In genomic region chr18:46632401-46633089, GRCh38 we compare ENCODE assay signal across 15 cellular contexts. TPM values are rescaled to one million over a fixed set of nuclear protein-coding genes. Genes with fewer than 3 reads are reported as not detected.
DNase-seq lines count a peak whose midpoint lies in the region; ATAC-seq and TF ChIP-seq lines count a peak whose summit lies in the region.
"Had no signal": no experiment of that assay in that cellular context is flagged by ENCODE, and none has a peak within 500 bp of the region (broad histone marks: within the 10 kb centered on the region; RNA-seq: fewer than 3 reads in every experiment).

No MANE protein-coding gene starts in this region.

- peak overlapping the region; percentile 54 for H3K27ac Mint-ChIP-seq in MCF 10A (ENCODE audit: low read depth, unreplicated experiment)
- H3K27ac Mint-ChIP-seq in GM23338, result no peak overlapping the region

- H3K4me3 Mint-ChIP-seq in MCF 10A (ENCODE audit: unreplicated experiment) (no peak overlapping the region), GM23338 (no peak overlapping the region)
- H3K4me3 Mint-ChIP-seq: naive thymus-derived CD8-positive, alpha-beta T cell had no signal

- no peak overlapping the region for H3K4me2 ChIP-seq in GM23338

- no TSS peak for BruUV-seq in MCF 10A (replicated peaks; lab: Mats Ljungman, UMichigan)

- H3K79me2 ChIP-seq in GM23338 (replicated peaks; ENCODE audit: insufficient read depth), result no peaks in the 10 kb centered on the region

- POLR2A ChIA-PET in MCF 10A (lab: Yijun Ruan, JAX), result interaction anchor here (0.6 kb wide), 1 partner anchor 351 kb away, joined by 3 read pairs; no protein-coding TSS in a partner anchor

- TF ChIP-seq CTCF in MCF 10A (IDR thresholded peaks at IDR 0.05; ENCODE audit: unreplicated experiment) (no peak), breast epithelium (IDR thresholded peaks at IDR 0.05) (no peak), RWPE2 (IDR thresholded peaks at IDR 0.05; ENCODE audit: poor library complexity, severe bottlenecking) (no peak), fibroblast of mammary gland (conservative IDR thresholded peaks at IDR 0.05; ENCODE audit: control insufficient read depth, insufficient read depth, low read depth, low read length) (no peak), GM23338 (conservative IDR thresholded peaks at IDR 0.05; ENCODE audit: low read depth in 2 of 2) (no peak)

- H3K4me1 ChIP-seq in breast epithelium (no peaks in the 10 kb centered on the region), RWPE2 (ENCODE audit: insufficient read depth, poor library complexity, severe bottlenecking) (no peaks in the 10 kb centered on the region), GM23338 (ENCODE audit: insufficient read depth) (no peaks in the 10 kb centered on the region)
- H3K4me1 ChIP-seq: transverse colon had no signal

- H3K4me1 Mint-ChIP-seq in MCF 10A (ENCODE audit: insufficient read depth, unreplicated experiment), result peaks cover 10% of the 10 kb centered on the region
- no peaks in the 10 kb centered on the region for H3K4me1 Mint-ChIP-seq in GM23338

- H3K9me2 ChIP-seq in GM23338 (ENCODE audit: insufficient read depth), result peaks cover 3% of the 10 kb centered on the region; the same call in 1 of the 2 replicates

- DNase-seq in MCF 10A (ENCODE audit: unreplicated experiment) (peak; percentile 98), breast epithelium (ENCODE audit: low spot score in 2 of 2) (no peak), RWPE2 (ENCODE audit: low spot score) (peak; percentile 91), fibroblast of mammary gland (ENCODE audit: low read depth) (peak; percentile 88), superior temporal gyrus (ENCODE audit: extremely low spot score) (peak; percentile 61), GM23338 (ENCODE audit: low spot score) (no peak), D341Med (ENCODE audit: low spot score) (no peak)
- DNase-seq: DMS79 treated with DMSO at 0.1 percent for 48 hours; naive thymus-derived CD8-positive, alpha-beta T cell; NCI-H510A treated with DMSO at 0.1 percent for 48 hours; SIG-M5; small intestine; transverse colon had no signal

- ATAC-seq in RWPE2 (ENCODE audit: low read depth) (peak; percentile 98), GM23338 (no peak), HG03039 (IDR thresholded peaks at IDR 0.05; ENCODE audit: unreplicated experiment) (no peak)
- ATAC-seq: naive thymus-derived CD8-positive, alpha-beta T cell had no signal

- H3K36me3 Mint-ChIP-seq in MCF 10A (ENCODE audit: insufficient read depth, unreplicated experiment), result no peaks in the 10 kb centered on the region
- no peaks in the 10 kb centered on the region for H3K36me3 Mint-ChIP-seq in GM23338 (ENCODE audit: low read depth)

- no peak overlapping the region for H2AFZ ChIP-seq in GM23338

- H3F3A ChIP-seq in GM23338 (replicated peaks; ENCODE audit: low read depth), result no peaks in the 10 kb centered on the region

- H3K27ac ChIP-seq in breast epithelium (no peak overlapping the region), RWPE2 (ENCODE audit: poor library complexity, severe bottlenecking) (no peak overlapping the region), GM23338 (ENCODE audit: low read depth) (no peak overlapping the region)
- H3K27ac ChIP-seq: transverse colon, VCaP had no signal

- H3K9me3 ChIP-seq in breast epithelium, result no peaks in the 10 kb centered on the region
- no peaks in the 10 kb centered on the region for H3K9me3 ChIP-seq in RWPE2 (ENCODE audit: severe bottlenecking)
- H3K9me3 ChIP-seq: transverse colon had no signal

- H3K27me3 Mint-ChIP-seq in MCF 10A (ENCODE audit: insufficient read depth, unreplicated experiment), result no peaks in the 10 kb centered on the region
- H3K27me3 Mint-ChIP-seq in GM23338 (ENCODE audit: insufficient read depth, low read depth, poor library complexity), result no peaks in the 10 kb centered on the region

- intact Hi-C loops in MCF 10A (cut with micrococcal nuclease), result no loop called here
- intact Hi-C loops in breast epithelium (cut with DNase I; ENCODE audit: low total_unique reads), result no loop called here

- no peaks in the 10 kb centered on the region for H3K9me3 Mint-ChIP-seq in MCF 10A (ENCODE audit: unreplicated experiment)
- no peaks in the 10 kb centered on the region for H3K9me3 Mint-ChIP-seq in GM23338

- H3K36me3 ChIP-seq in breast epithelium (no peaks in the 10 kb centered on the region), RWPE2 (ENCODE audit: low read depth) (no peaks in the 10 kb centered on the region), GM23338 (ENCODE audit: insufficient read depth) (no peaks in the 10 kb centered on the region)
- H3K36me3 ChIP-seq: transverse colon had no signal

- H3K27me3 ChIP-seq in breast epithelium, result no peaks in the 10 kb centered on the region
- no peaks in the 10 kb centered on the region for H3K27me3 ChIP-seq in RWPE2 (ENCODE audit: insufficient read depth, poor library complexity, severe bottlenecking)
- H3K27me3 ChIP-seq in GM23338 (ENCODE audit: insufficient read depth), result no peaks in the 10 kb centered on the region
- H3K27me3 ChIP-seq: transverse colon had no signal

- H3K4me3 ChIP-seq in breast epithelium (no peak overlapping the region), RWPE2 (ENCODE audit: severe bottlenecking) (no peak overlapping the region), fibroblast of mammary gland (ENCODE audit: control insufficient read depth, low read depth, low read length) (no peak overlapping the region), GM23338 (no peak overlapping the region)
- H3K4me3 ChIP-seq: transverse colon had no signal

- no peaks in the 10 kb centered on the region for H4K20me1 ChIP-seq in GM23338 (replicated peaks; ENCODE audit: insufficient read depth)

- CTCF ChIA-PET in MCF 10A (lab: Yijun Ruan, JAX), result interaction anchor here (0.7 to 2.2 kb wide), 2 partner anchors 8 to 351 kb away, joined by 3 to 12 read pairs; no protein-coding TSS in a partner anchor

- no peak for TF ChIP-seq POLR2A in breast epithelium (IDR thresholded peaks at IDR 0.05)

TF ChIP-seq in GM23338, 12 proteins besides CTCF, POLR2A, EP300 and RAD21:
- TF ChIP-seq CREB1 (CRISPR knock-in tag; IDR thresholded peaks at IDR 0.05; ENCODE audit: low read depth), result no peak
- no peak for TF ChIP-seq EZH2 (IDR thresholded peaks at IDR 0.05; ENCODE audit: low read depth, unreplicated experiment)
- TF ChIP-seq REST (IDR thresholded peaks at IDR 0.05; ENCODE audit: unreplicated experiment), result no peak
- TF ChIP-seq NANOG (IDR thresholded peaks at IDR 0.05; ENCODE audit: borderline replicate concordance), result no peak
- TF ChIP-seq ZNF114 (CRISPR knock-in tag; IDR thresholded peaks at IDR 0.05), result no peak
- TF ChIP-seq EZH2phosphoT487 (IDR thresholded peaks at IDR 0.05; ENCODE audit: unreplicated experiment), result no peak
- no peak for TF ChIP-seq JUNB (IDR thresholded peaks at IDR 0.05; ENCODE audit: unreplicated experiment)
- no peak for TF ChIP-seq ETS1 (IDR thresholded peaks at IDR 0.05)
- no peak for TF ChIP-seq ZNF331 (CRISPR knock-in tag; IDR thresholded peaks at IDR 0.05; ENCODE audit: low read depth)
- TF ChIP-seq STAT1 (IDR thresholded peaks at IDR 0.05; ENCODE audit: unreplicated experiment), result no peak

RNA-seq across cellular contexts. Expression of gene LOXHD1, which starts 24.5 kb away (rescaled TPM):
- total RNA-seq in MCF 10A (2022) (not detected in 2 replicates), breast epithelium (1 to 10 TPM in 1 of 3 donors, under 1 TPM in 2; 0.59 to 1.6 (median 0.80) TPM)
- total RNA-seq in GM23338 (2014; rRNA removed; shearing (Covaris generic)), result 0.16 and 0.17 TPM in 2 replicates
- polyA plus RNA-seq in GM23338 (2016; fragmentation: Nextera tagmentation; extraction: Ambion mirVana), result 0.23 TPM in 1 of 2 replicates, not detected in the other
- polyA plus RNA-seq: naive thymus-derived CD8-positive, alpha-beta T cell had no signal

Comparison
In these comparisons a context has a peak if more than half of its experiments do, and no peak if none do; other contexts are left out.
1. DNase-seq: peak in MCF 10A (single experiment), RWPE2 (single experiment), fibroblast of mammary gland (single experiment) and superior temporal gyrus (single experiment); none in breast epithelium (0 of 2), GM23338 (single experiment) and D341Med (single experiment).